ENCODE assay signal across 1 cellular context in genomic region chr4:113762061-113762850, GRCh38.
A peak's percentile ranks its signal among the peaks of the same experiment; 100 is the strongest.
TF ChIP-seq lines count a peak whose summit lies in the region.

No MANE protein-coding gene starts in this region.

TF ChIP-seq in HepG2, 621 proteins besides CTCF, POLR2A, EP300 and RAD21 (continued from another document and continues in another):
- TF ChIP-seq CEBPZ (IDR thresholded peaks at IDR 0.05; ENCODE audit: low read length) (no peak), ZNF501 (CRISPR knock-in tag; IDR thresholded peaks at IDR 0.05) (peak; percentile 61; the same call in 1 of the 2 replicates), TBL1XR1 (IDR thresholded peaks at IDR 0.05; ENCODE audit: borderline replicate concordance, low read length, partially characterized antibody) (peak; percentile 71), KMT2B (CRISPR knock-in tag; IDR thresholded peaks at IDR 0.05) (peak; percentile 92), TAF15 (IDR thresholded peaks at IDR 0.05; ENCODE audit: low read depth, low read length, poor library complexity, severe bottlenecking) (no peak), KDM5B (CRISPR knock-in tag; IDR thresholded peaks at IDR 0.05; ENCODE audit: borderline replicate concordance) (peak; percentile 72; the same call in 1 of the 2 replicates), ARID2 (CRISPR knock-in tag; IDR thresholded peaks at IDR 0.05; ENCODE audit: borderline replicate concordance) (peak; percentile 20; the same call in 1 of the 2 replicates), ADNP (CRISPR knock-in tag; IDR thresholded peaks at IDR 0.05) (no peak), KLF16 (CRISPR knock-in tag; IDR thresholded peaks at IDR 0.05) (peak in 1 of 2 experiments; percentile 50; a peak in 1 of 4 replicates), ZNF329 (CRISPR knock-in tag; IDR thresholded peaks at IDR 0.05; ENCODE audit: low read depth) (no peak), NPAS2 (CRISPR knock-in tag; IDR thresholded peaks at IDR 0.05; ENCODE audit: borderline replicate concordance) (no peak), NKX3-1 (CRISPR knock-in tag; IDR thresholded peaks at IDR 0.05) (0 out of 2 replicates have a peak, but pooled peaks have one; percentile 19), HOXA5 (CRISPR knock-in tag; IDR thresholded peaks at IDR 0.05) (no peak), SAFB2 (CRISPR knock-in tag; IDR thresholded peaks at IDR 0.05; ENCODE audit: borderline replicate concordance, low read depth) (no peak), ZNF614 (CRISPR knock-in tag; IDR thresholded peaks at IDR 0.05; ENCODE audit: borderline replicate concordance) (peak; percentile 83), RARG (CRISPR knock-in tag; IDR thresholded peaks at IDR 0.05; ENCODE audit: low read depth) (no peak), RAD51 (IDR thresholded peaks at IDR 0.05; ENCODE audit: borderline replicate concordance) (peak; percentile 93), CBX5 (CRISPR knock-in tag; IDR thresholded peaks at IDR 0.05; ENCODE audit: borderline replicate concordance) (peak; percentile 21; the same call in 1 of the 2 replicates), HDAC2 (CRISPR knock-in tag; IDR thresholded peaks at IDR 0.05) (0 out of 2 replicates have a peak, but pooled peaks have one; percentile 59), YEATS4 (CRISPR knock-in tag; IDR thresholded peaks at IDR 0.05; ENCODE audit: borderline replicate concordance) (peak; percentile 71), ATF3 (CRISPR knock-in tag; IDR thresholded peaks at IDR 0.05) (peak; percentile 81; the same call in 1 of the 2 replicates), HDAC1 (CRISPR knock-in tag; IDR thresholded peaks at IDR 0.05) (peak; percentile 46; the same call in 1 of the 2 replicates), HOXD1 (CRISPR knock-in tag; IDR thresholded peaks at IDR 0.05) (peak; percentile 25; the same call in 1 of the 2 replicates), PRDM10 (CRISPR knock-in tag; IDR thresholded peaks at IDR 0.05; ENCODE audit: low read depth) (peak; percentile 33; the same call in 1 of the 2 replicates), YEATS2 (CRISPR knock-in tag; IDR thresholded peaks at IDR 0.05; ENCODE audit: borderline replicate concordance) (peak; percentile 87; the same call in 1 of the 2 replicates)
- TF ChIP-seq, protein P1, sequence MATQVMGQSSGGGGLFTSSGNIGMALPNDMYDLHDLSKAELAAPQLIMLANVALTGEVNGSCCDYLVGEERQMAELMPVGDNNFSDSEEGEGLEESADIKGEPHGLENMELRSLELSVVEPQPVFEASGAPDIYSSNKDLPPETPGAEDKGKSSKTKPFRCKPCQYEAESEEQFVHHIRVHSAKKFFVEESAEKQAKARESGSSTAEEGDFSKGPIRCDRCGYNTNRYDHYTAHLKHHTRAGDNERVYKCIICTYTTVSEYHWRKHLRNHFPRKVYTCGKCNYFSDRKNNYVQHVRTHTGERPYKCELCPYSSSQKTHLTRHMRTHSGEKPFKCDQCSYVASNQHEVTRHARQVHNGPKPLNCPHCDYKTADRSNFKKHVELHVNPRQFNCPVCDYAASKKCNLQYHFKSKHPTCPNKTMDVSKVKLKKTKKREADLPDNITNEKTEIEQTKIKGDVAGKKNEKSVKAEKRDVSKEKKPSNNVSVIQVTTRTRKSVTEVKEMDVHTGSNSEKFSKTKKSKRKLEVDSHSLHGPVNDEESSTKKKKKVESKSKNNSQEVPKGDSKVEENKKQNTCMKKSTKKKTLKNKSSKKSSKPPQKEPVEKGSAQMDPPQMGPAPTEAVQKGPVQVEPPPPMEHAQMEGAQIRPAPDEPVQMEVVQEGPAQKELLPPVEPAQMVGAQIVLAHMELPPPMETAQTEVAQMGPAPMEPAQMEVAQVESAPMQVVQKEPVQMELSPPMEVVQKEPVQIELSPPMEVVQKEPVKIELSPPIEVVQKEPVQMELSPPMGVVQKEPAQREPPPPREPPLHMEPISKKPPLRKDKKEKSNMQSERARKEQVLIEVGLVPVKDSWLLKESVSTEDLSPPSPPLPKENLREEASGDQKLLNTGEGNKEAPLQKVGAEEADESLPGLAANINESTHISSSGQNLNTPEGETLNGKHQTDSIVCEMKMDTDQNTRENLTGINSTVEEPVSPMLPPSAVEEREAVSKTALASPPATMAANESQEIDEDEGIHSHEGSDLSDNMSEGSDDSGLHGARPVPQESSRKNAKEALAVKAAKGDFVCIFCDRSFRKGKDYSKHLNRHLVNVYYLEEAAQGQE (IDR thresholded peaks at IDR 0.05; ENCODE audit: borderline replicate concordance in 1 of 2, low read depth in 1 of 2, low read length in 2 of 2): peak in 1 of 2 experiments; percentile 1; a peak in 1 of 4 replicates
- TF ChIP-seq, protein P2, sequence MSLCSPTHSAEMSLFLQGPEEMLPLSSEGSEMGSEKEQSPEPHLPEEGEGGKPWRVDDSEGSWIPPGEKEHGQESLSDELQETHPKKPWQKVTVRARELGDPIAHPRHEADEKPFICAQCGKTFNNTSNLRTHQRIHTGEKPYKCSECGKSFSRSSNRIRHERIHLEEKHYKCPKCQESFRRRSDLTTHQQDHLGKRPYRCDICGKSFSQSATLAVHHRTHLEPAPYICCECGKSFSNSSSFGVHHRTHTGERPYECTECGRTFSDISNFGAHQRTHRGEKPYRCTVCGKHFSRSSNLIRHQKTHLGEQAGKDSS (CRISPR knock-in tag; IDR thresholded peaks at IDR 0.05; ENCODE audit: borderline replicate concordance, low read depth): peak; percentile 30; the same call in 1 of the 2 replicates
- TF ChIP-seq, protein P3, sequence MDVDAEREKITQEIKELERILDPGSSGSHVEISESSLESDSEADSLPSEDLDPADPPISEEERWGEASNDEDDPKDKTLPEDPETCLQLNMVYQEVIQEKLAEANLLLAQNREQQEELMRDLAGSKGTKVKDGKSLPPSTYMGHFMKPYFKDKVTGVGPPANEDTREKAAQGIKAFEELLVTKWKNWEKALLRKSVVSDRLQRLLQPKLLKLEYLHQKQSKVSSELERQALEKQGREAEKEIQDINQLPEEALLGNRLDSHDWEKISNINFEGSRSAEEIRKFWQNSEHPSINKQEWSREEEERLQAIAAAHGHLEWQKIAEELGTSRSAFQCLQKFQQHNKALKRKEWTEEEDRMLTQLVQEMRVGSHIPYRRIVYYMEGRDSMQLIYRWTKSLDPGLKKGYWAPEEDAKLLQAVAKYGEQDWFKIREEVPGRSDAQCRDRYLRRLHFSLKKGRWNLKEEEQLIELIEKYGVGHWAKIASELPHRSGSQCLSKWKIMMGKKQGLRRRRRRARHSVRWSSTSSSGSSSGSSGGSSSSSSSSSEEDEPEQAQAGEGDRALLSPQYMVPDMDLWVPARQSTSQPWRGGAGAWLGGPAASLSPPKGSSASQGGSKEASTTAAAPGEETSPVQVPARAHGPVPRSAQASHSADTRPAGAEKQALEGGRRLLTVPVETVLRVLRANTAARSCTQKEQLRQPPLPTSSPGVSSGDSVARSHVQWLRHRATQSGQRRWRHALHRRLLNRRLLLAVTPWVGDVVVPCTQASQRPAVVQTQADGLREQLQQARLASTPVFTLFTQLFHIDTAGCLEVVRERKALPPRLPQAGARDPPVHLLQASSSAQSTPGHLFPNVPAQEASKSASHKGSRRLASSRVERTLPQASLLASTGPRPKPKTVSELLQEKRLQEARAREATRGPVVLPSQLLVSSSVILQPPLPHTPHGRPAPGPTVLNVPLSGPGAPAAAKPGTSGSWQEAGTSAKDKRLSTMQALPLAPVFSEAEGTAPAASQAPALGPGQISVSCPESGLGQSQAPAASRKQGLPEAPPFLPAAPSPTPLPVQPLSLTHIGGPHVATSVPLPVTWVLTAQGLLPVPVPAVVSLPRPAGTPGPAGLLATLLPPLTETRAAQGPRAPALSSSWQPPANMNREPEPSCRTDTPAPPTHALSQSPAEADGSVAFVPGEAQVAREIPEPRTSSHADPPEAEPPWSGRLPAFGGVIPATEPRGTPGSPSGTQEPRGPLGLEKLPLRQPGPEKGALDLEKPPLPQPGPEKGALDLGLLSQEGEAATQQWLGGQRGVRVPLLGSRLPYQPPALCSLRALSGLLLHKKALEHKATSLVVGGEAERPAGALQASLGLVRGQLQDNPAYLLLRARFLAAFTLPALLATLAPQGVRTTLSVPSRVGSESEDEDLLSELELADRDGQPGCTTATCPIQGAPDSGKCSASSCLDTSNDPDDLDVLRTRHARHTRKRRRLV (CRISPR knock-in tag; IDR thresholded peaks at IDR 0.05): peak; percentile 88
- TF ChIP-seq, protein P4, sequence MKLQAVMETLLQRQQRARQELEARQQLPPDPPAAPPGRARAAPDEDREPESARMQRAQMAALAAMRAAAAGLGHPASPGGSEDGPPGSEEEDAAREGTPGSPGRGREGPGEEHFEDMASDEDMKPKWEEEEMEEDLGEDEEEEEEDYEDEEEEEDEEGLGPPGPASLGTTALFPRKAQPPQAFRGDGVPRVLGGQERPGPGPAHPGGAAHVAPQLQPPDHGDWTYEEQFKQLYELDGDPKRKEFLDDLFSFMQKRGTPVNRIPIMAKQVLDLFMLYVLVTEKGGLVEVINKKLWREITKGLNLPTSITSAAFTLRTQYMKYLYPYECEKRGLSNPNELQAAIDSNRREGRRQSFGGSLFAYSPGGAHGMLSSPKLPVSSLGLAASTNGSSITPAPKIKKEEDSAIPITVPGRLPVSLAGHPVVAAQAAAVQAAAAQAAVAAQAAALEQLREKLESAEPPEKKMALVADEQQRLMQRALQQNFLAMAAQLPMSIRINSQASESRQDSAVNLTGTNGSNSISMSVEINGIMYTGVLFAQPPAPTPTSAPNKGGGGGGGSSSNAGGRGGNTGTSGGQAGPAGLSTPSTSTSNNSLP (IDR thresholded peaks at IDR 0.05; ENCODE audit: low read depth, low read length): 0 out of 2 replicates have a peak, but pooled peaks have one; percentile 21
- TF ChIP-seq, protein P5, sequence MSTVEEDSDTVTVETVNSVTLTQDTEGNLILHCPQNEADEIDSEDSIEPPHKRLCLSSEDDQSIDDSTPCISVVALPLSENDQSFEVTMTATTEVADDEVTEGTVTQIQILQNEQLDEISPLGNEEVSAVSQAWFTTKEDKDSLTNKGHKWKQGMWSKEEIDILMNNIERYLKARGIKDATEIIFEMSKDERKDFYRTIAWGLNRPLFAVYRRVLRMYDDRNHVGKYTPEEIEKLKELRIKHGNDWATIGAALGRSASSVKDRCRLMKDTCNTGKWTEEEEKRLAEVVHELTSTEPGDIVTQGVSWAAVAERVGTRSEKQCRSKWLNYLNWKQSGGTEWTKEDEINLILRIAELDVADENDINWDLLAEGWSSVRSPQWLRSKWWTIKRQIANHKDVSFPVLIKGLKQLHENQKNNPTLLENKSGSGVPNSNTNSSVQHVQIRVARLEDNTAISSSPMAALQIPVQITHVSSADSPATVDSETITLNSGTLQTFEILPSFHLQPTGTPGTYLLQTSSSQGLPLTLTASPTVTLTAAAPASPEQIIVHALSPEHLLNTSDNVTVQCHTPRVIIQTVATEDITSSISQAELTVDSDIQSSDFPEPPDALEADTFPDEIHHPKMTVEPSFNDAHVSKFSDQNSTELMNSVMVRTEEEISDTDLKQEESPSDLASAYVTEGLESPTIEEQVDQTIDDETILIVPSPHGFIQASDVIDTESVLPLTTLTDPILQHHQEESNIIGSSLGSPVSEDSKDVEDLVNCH (CRISPR knock-in tag; IDR thresholded peaks at IDR 0.05): no peak
